ENCODE assay signal across 1 cellular context in the genomic region with DNA sequence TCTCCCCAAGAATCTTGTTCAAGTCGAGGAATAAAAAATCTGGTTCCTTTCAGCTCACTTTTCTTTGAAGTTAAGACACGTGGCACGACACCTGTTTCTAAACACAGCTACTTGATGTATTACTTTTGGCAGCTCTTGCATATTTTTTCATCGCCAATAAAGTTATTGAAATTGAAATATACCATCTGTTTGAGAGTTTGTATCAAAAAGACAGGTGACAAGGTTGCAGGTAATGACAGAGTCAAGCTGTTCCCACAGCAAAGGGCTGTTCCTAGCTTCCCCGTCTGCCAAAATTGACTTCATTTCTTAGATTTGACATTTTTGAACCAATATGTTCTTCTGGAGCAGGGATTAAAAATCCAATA.
TF ChIP-seq lines count a peak whose summit lies in the region.

No MANE protein-coding gene starts in this region.

TF ChIP-seq in HepG2, 621 proteins besides CTCF, POLR2A, EP300 and RAD21:
- TF ChIP-seq MTF2 (CRISPR knock-in tag; IDR thresholded peaks at IDR 0.05; ENCODE audit: borderline replicate concordance), result no peak
- TF ChIP-seq, protein P1, sequence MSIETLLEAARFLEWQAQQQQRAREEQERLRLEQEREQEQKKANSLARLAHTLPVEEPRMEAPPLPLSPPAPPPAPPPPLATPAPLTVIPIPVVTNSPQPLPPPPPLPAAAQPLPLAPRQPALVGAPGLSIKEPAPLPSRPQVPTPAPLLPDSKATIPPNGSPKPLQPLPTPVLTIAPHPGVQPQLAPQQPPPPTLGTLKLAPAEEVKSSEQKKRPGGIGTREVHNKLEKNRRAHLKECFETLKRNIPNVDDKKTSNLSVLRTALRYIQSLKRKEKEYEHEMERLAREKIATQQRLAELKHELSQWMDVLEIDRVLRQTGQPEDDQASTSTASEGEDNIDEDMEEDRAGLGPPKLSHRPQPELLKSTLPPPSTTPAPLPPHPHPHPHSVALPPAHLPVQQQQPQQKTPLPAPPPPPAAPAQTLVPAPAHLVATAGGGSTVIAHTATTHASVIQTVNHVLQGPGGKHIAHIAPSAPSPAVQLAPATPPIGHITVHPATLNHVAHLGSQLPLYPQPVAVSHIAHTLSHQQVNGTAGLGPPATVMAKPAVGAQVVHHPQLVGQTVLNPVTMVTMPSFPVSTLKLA (IDR thresholded peaks at IDR 0.05), result peak; percentile 50
